Comparison of ENCODE assay signal across 1 cellular context in genomic region chr10:92592761-92593552, GRCh38.
A peak's percentile ranks its signal among the peaks of the same experiment; 100 is the strongest.
TF ChIP-seq lines count a peak whose summit lies in the region.

Gene KIF11 (plus strand): TSS chr10:92593130. CDS start chr10:92593376, 246 bp downstream.

TF ChIP-seq in GM12878, 131 proteins besides CTCF, POLR2A, EP300 and RAD21 (continued from another document and continues in another):
- TF ChIP-seq BCL3 (IDR thresholded peaks at IDR 0.05; ENCODE audit: borderline replicate concordance, insufficient read depth, low read depth, low read length, poor library complexity, severe bottlenecking) (no peak), CBX3 (IDR thresholded peaks at IDR 0.05; ENCODE audit: borderline replicate concordance, low read depth) (no peak), LARP7 (IDR thresholded peaks at IDR 0.05) (peak; percentile 83), PRDM15 (CRISPR knock-in tag; IDR thresholded peaks at IDR 0.05) (no peak), MXI1 (IDR thresholded peaks at IDR 0.05; ENCODE audit: low read depth, low read length) (peak; percentile 95), CHD1 (IDR thresholded peaks at IDR 0.05; ENCODE audit: low read depth, low read length) (no peak; the same call in 1 of the 2 replicates), SIN3A (IDR thresholded peaks at IDR 0.05; ENCODE audit: low read depth, low read length) (peak; percentile 99), E2F4 (IDR thresholded peaks at IDR 0.05; ENCODE audit: low read depth, low read length) (peak; percentile 95), HDAC6 (IDR thresholded peaks at IDR 0.05; ENCODE audit: unreplicated experiment) (peak; percentile 68), CHD4 (IDR thresholded peaks at IDR 0.05) (no peak), SP1 (IDR thresholded peaks at IDR 0.05; ENCODE audit: low read depth, low read length) (peak; percentile 78), ZSCAN29 (IDR thresholded peaks at IDR 0.05) (no peak), EED (IDR thresholded peaks at IDR 0.05; ENCODE audit: low read depth) (peak; percentile 25; the same call in 1 of the 2 replicates), NKRF (conservative IDR thresholded peaks at IDR 0.05) (peak; percentile 100), SIX5 (IDR thresholded peaks at IDR 0.05; ENCODE audit: low read depth, low read length, severe bottlenecking) (no peak), BCLAF1 (IDR thresholded peaks at IDR 0.05) (no peak), TCF3 (IDR thresholded peaks at IDR 0.05; ENCODE audit: borderline replicate concordance, insufficient read depth, low read depth, low read length) (peak; percentile 64; the same call in 1 of the 2 replicates), SUPT20H (IDR thresholded peaks at IDR 0.05; ENCODE audit: borderline replicate concordance, control insufficient read depth, low read depth, low read length) (no peak), PML (IDR thresholded peaks at IDR 0.05; ENCODE audit: low read length) (peak; percentile 97), PAX8 (IDR thresholded peaks at IDR 0.05) (no peak), RELB (IDR thresholded peaks at IDR 0.05; ENCODE audit: low read depth) (peak; percentile 22; the same call in 1 of the 2 replicates), SREBF2 (IDR thresholded peaks at IDR 0.05; ENCODE audit: low read length) (no peak), EGR1 (IDR thresholded peaks at IDR 0.05; ENCODE audit: borderline replicate concordance in 1 of 2, low read depth in 2 of 2, low read length in 2 of 2) (peak; percentile 22 to 28; a peak in 1 of 3 replicates), NFXL1 (IDR thresholded peaks at IDR 0.05; ENCODE audit: borderline replicate concordance) (no peak), POU2F2 (IDR thresholded peaks at IDR 0.05; ENCODE audit: borderline replicate concordance, low read depth, low read length) (peak; percentile 76; the same call in 2 of the 3 replicates), NRF1 (conservative IDR thresholded peaks at IDR 0.05; ENCODE audit: low read depth, low read length) (peak; percentile 22; the same call in 1 of the 2 replicates), NBN (IDR thresholded peaks at IDR 0.05) (peak; percentile 76; the same call in 1 of the 2 replicates), ASH2L (IDR thresholded peaks at IDR 0.05; ENCODE audit: borderline replicate concordance, low read depth) (peak; percentile 97), USF1 (IDR thresholded peaks at IDR 0.05; ENCODE audit: borderline replicate concordance, extremely low read length, insufficient read depth, low read depth, low read length) (no peak), STAT1 (conservative IDR thresholded peaks at IDR 0.05) (0 out of 2 replicates have a peak, but pooled peaks have one; percentile 18), ZNF207 (IDR thresholded peaks at IDR 0.05; ENCODE audit: borderline replicate concordance) (no peak), MAX (IDR thresholded peaks at IDR 0.05; ENCODE audit: low read depth, low read length) (peak; percentile 62), POLR2AphosphoS5 (IDR thresholded peaks at IDR 0.05; ENCODE audit: low read length) (peak; percentile 98), BACH1 (IDR thresholded peaks at IDR 0.05; ENCODE audit: borderline replicate concordance) (0 out of 2 replicates have a peak, but pooled peaks have one; percentile 34), RFX5 (IDR thresholded peaks at IDR 0.05; ENCODE audit: low read depth, low read length) (peak; percentile 23; the same call in 1 of the 2 replicates), CREB1 (IDR thresholded peaks at IDR 0.05; ENCODE audit: low read depth) (peak; percentile 79), CREM (IDR thresholded peaks at IDR 0.05; ENCODE audit: low read depth) (peak; percentile 45; the same call in 1 of the 2 replicates), MYC (IDR thresholded peaks at IDR 0.05; ENCODE audit: insufficient read depth, insufficient read length, insufficient replicate concordance, low read length, severe bottlenecking) (no peak), IKZF1 (conservative IDR thresholded peaks at IDR 0.05) (peak; percentile 63), ELK1 (IDR thresholded peaks at IDR 0.05; ENCODE audit: low read depth, low read length) (peak; percentile 40; the same call in 1 of the 2 replicates), SKIL (IDR thresholded peaks at IDR 0.05; ENCODE audit: low read depth, poor library complexity, severe bottlenecking) (peak; percentile 55)
